13 cellular contexts compared by ENCODE assay signal in genomic region chr5:150279618-150280017, GRCh38. TPM values are rescaled to one million over a fixed set of nuclear protein-coding genes. Genes with fewer than 3 reads are reported as not detected.
DNase-seq lines count a peak whose midpoint lies in the region; TF ChIP-seq lines count a peak whose summit lies in the region.
"Had no signal": no experiment of that assay in that cellular context is flagged by ENCODE, and none has a peak within 500 bp of the region (broad histone marks: within the 10 kb centered on the region; RNA-seq: fewer than 3 reads in every experiment).

No MANE protein-coding gene starts in this region.

- H3F3A ChIP-seq in neural progenitor cell (ENCODE audit: low read depth) (no peaks in the 10 kb centered on the region), PC-9 (ENCODE audit: insufficient read depth, low read depth) (no peaks in the 10 kb centered on the region)

- peaks cover 8% of the 10 kb centered on the region for H3K4me1 ChIP-seq in neural progenitor cell
- H3K4me1 ChIP-seq in PC-9 (replicated peaks; ENCODE audit: insufficient read depth) = no peaks in the 10 kb centered on the region

- H3K9me3 ChIP-seq in neural progenitor cell (ENCODE audit: low read depth) = no peaks in the 10 kb centered on the region
- no peaks in the 10 kb centered on the region for H3K9me3 ChIP-seq in PC-9 (ENCODE audit: insufficient read depth, low read depth)
- H3K9me3 ChIP-seq: SJSA1 had no signal

- no peak overlapping the region for H3K27ac ChIP-seq in neural progenitor cell
- no peak overlapping the region for H3K27ac ChIP-seq in PC-9
- H3K27ac ChIP-seq: SJSA1 had no signal

- CTCF ChIA-PET in PC-9 (lab: Charles Lee) = interaction anchor here (1.4 kb wide), 1 partner anchor 71 kb away, joined by 3 read pairs; no protein-coding TSS in a partner anchor

- no peaks in the 10 kb centered on the region for H3K36me3 Mint-ChIP-seq in HFFc6 (ENCODE audit: low read depth)
- H3K36me3 Mint-ChIP-seq in brain = no peaks in the 10 kb centered on the region
- H3K36me3 Mint-ChIP-seq in neural progenitor cell = no peaks in the 10 kb centered on the region

- DNase-seq in HFFc6 (no peak), NCI-H1092 (lab: John Stamatoyannopoulos, UW) (peak; percentile 46), neural progenitor cell (ENCODE audit: low spot score) (no peak), PC-9 (no peak), NCI-H1048 (lab: John Stamatoyannopoulos, UW) (no peak)
- DNase-seq in effector CD8-positive, alpha-beta T cell (lab: John Stamatoyannopoulos, UW) = no peak
- DNase-seq: DMS153, H7, Kasumi-1, NCI-H1694 treated with DMSO at 0.1 percent for 48 hours, NCI-H524 had no signal

- H3K79me2 ChIP-seq in neural progenitor cell (ENCODE audit: low read depth) (no peaks in the 10 kb centered on the region), PC-9 (ENCODE audit: low read depth) (no peaks in the 10 kb centered on the region)

- POLR2A ChIA-PET in PC-9 (lab: Charles Lee; ENCODE audit: unreplicated experiment) = no interaction called here

- H3K9me2 ChIP-seq in PC-9 (ENCODE audit: insufficient read depth) = no peaks in the 10 kb centered on the region

- no peak overlapping the region for H3K9ac ChIP-seq in neural progenitor cell

- H3K27me3 ChIP-seq in neural progenitor cell (no peaks in the 10 kb centered on the region), PC-9 (ENCODE audit: insufficient read depth, low read depth) (no peaks in the 10 kb centered on the region)
- H3K27me3 ChIP-seq: SJSA1 had no signal

- H3K36me3 ChIP-seq in neural progenitor cell (no peaks in the 10 kb centered on the region), PC-9 (ENCODE audit: low read depth) (no peaks in the 10 kb centered on the region)
- H3K36me3 ChIP-seq: SJSA1 had no signal

- no peak overlapping the region for H3K4me3 ChIP-seq in neural progenitor cell
- no peak overlapping the region for H3K4me3 ChIP-seq in PC-9
- H3K4me3 ChIP-seq: SJSA1 had no signal

- H3K27ac Mint-ChIP-seq in HFFc6 (peak overlapping the region; percentile 36; the same call in 1 of the 2 replicates), brain (peak overlapping the region in 3 of 5 experiments; percentile 24 to 75 (median 43)), neural progenitor cell (peak overlapping the region; percentile 68)

- H3K9me3 Mint-ChIP-seq in HFFc6 (no peaks in the 10 kb centered on the region), brain (peaks cover 0 to 4% (median 0%) of the 10 kb centered on the region in 5 experiments), neural progenitor cell (no peaks in the 10 kb centered on the region)

- H3K4me1 Mint-ChIP-seq in HFFc6 (ENCODE audit: low read depth) (peaks cover 63% of the 10 kb centered on the region), brain (peaks cover 65% of the 10 kb centered on the region), neural progenitor cell (peaks cover 58% of the 10 kb centered on the region)

- H3K27me3 Mint-ChIP-seq in HFFc6 (ENCODE audit: insufficient read depth) (peaks cover 3% of the 10 kb centered on the region), brain (peaks cover 7% of the 10 kb centered on the region), neural progenitor cell (ENCODE audit: insufficient read depth, low read depth) (peaks cover 15% of the 10 kb centered on the region)

- TF ChIP-seq CTCF in HFFc6 (IDR thresholded peaks at IDR 0.05) (no peak), brain (conservative IDR thresholded peaks at IDR 0.05) (no peak), neural progenitor cell (IDR thresholded peaks at IDR 0.05) (no peak), PC-9 (conservative IDR thresholded peaks at IDR 0.05) (no peak)

- intact Hi-C loops in PC-9 (cut with micrococcal nuclease; ENCODE audit: unreplicated experiment) = no loop called here

- H3K4me2 ChIP-seq in neural progenitor cell (no peak overlapping the region), PC-9 (no peak overlapping the region)

- H4K20me1 ChIP-seq in neural progenitor cell (ENCODE audit: low read depth) = no peaks in the 10 kb centered on the region
- no peaks in the 10 kb centered on the region for H4K20me1 ChIP-seq in PC-9 (ENCODE audit: insufficient read depth)

- no peak overlapping the region for H2AFZ ChIP-seq in neural progenitor cell (replicated peaks)
- no peak overlapping the region for H2AFZ ChIP-seq in PC-9

- no peak overlapping the region for H3K4me3 Mint-ChIP-seq in HFFc6
- H3K4me3 Mint-ChIP-seq in brain = no peak overlapping the region
- H3K4me3 Mint-ChIP-seq in neural progenitor cell = no peak overlapping the region

- no TSS peak for BruUV-seq in PC-9 (replicated peaks; lab: Mats Ljungman, UMichigan)

RNA-seq across cellular contexts. Expression of gene CAMK2A, which starts 10.0 kb away (rescaled TPM):
- under 1 TPM; 0.09 to 0.64 (median 0.18) TPM for total RNA-seq in HFFc6 (2021; fragmentation: NEBNext Ultra II Directional; extraction: Animal tissue kit (Norgen Biotek cat#: 25700))
- 116 TPM for polyA plus RNA-seq in brain (ENCODE audit: insufficient read depth, low read depth, low replicate concordance)
- total RNA-seq in neural progenitor cell (ENCODE audit: low replicate concordance) (0.09 and 0.28 TPM in 2 replicates), PC-9 (2021) (0.13 and 0.65 TPM in 2 replicates)
- total RNA-seq: SJSA1 had no signal

RNA-seq across cellular contexts. Expression of gene ARSI, which starts 23.1 kb away (rescaled TPM):
- total RNA-seq in HFFc6 (2021; fragmentation: NEBNext Ultra II Directional; extraction: Animal tissue kit (Norgen Biotek cat#: 25700)) = 1 to 10 TPM; 4.6 to 6.7 (median 4.9) TPM
- polyA plus RNA-seq in brain (ENCODE audit: insufficient read depth, low read depth, low replicate concordance) = 1.2 TPM
- total RNA-seq in neural progenitor cell (ENCODE audit: low replicate concordance) (4.2 and 13.1 TPM in 2 replicates), PC-9 (2021) (2.6 and 3.2 TPM in 2 replicates)
